ENCODE assay signal across 12 cellular contexts in the genomic region with DNA sequence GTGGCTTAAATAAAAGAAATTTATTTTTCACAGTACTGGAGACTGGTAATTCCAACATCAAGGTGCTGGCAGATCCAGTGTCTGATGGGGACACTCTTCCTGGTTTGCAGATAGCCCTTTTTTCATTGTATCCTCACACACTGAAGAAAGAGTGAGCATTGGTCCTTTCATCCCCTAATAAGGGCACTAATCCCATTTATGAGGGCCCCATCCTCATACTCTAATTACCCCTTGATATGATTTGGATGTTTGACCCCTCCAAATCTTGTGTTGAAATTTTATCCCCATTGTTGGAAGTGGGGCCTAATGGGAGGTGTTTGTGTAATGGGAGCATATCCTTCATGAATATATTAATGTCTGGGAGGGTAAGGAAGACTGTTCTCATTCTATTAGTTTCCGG. TPM values are rescaled to one million over a fixed set of nuclear protein-coding genes. Genes with fewer than 3 reads are reported as not detected.
"Had no signal": no experiment of that assay in that cellular context is flagged by ENCODE, and none has a peak within 500 bp of the region (broad histone marks: within the 10 kb centered on the region; RNA-seq: fewer than 3 reads in every experiment).

No MANE protein-coding gene starts in this region.

- H3K4me1 ChIP-seq: HAP-1 had no signal

- ATAC-seq: HCT116, K562 had no signal

- H3K27ac Mint-ChIP-seq: HFFc6 had no signal

- H3K4me3 ChIP-seq: GM23248, HAP-1, K562 had no signal

- H3K9ac ChIP-seq: GM23248 had no signal

- DNase-seq: GM23248, GOT3, H7, HFFc6, IMR-90, KG1 had no signal

- H3K4me3 Mint-ChIP-seq: HFFc6 had no signal

- H3K36me3 ChIP-seq: HAP-1 had no signal

- H3K27ac ChIP-seq: GM23248, HL-60 had no signal

- H2AFZ ChIP-seq: GM23248 had no signal

- H3K9me3 ChIP-seq: HAP-1 had no signal

RNA-seq across cellular contexts. Expression of gene FAM20A, which starts 9.4 kb away (rescaled TPM):
- total RNA-seq: H4, HFFc6, HT1080, IMR-90 had no signal
- polyA plus RNA-seq: IMR-90, K562 had no signal
